In genomic region chr18:5057348-5058012, GRCh38 we compare ENCODE assay signal across 8 cellular contexts.
DNase-seq lines count a peak whose midpoint lies in the region; ATAC-seq and TF ChIP-seq lines count a peak whose summit lies in the region.

No MANE protein-coding gene starts in this region.

- peak overlapping the region; percentile 41; the same call in 1 of the 2 replicates for H3K4me2 ChIP-seq in OCI-LY7 (ENCODE audit: low read length)

- H4K20me1 ChIP-seq in OCI-LY7 (ENCODE audit: insufficient read depth, low read length) = no peaks in the 10 kb centered on the region

- H3K9me3 ChIP-seq in OCI-LY7 (ENCODE audit: low read length) (no peaks in the 10 kb centered on the region), psoas muscle (no peaks in the 10 kb centered on the region)

- CTCF ChIA-PET in OCI-LY7 (lab: Charles Lee; ENCODE audit: unreplicated experiment) = interaction anchor here (0.5 to 1.3 kb wide), 3 partner anchors 34 to 951 kb away, joined by 3 to 4 read pairs (median 4); no protein-coding TSS in a partner anchor

- no peaks in the 10 kb centered on the region for H3K79me2 ChIP-seq in OCI-LY7 (ENCODE audit: insufficient read depth, low read depth, low read length)

- H3K9me2 ChIP-seq in OCI-LY7 (ENCODE audit: insufficient read depth, low read length) = no peaks in the 10 kb centered on the region

- WGBS in psoas muscle, 3 donors = 30 to 36% (median 35%) methylated on average over 9 of the region's 9 CpGs

- POLR2A ChIA-PET in OCI-LY7 (lab: Charles Lee) = interaction anchor here (0.6 to 2.5 kb wide), 2 partner anchors 23 to 1049 kb away, joined by 3 to 6 read pairs; no protein-coding TSS in a partner anchor

- H3K27me3 ChIP-seq in psoas muscle (ENCODE audit: insufficient read depth in 3 of 3, low read length in 2 of 3) = no peaks in the 10 kb centered on the region

- intact Hi-C loops in OCI-LY7 (cut with micrococcal nuclease; ENCODE audit: unreplicated experiment) = loop anchor here (1.0 to 10.0 kb wide), 2 partner anchors 823 to 951 kb away; no protein-coding TSS in a partner anchor
- intact Hi-C loops in head of caudate nucleus (cut with DNase I) = no loop called here
- intact Hi-C loops in psoas muscle (cut with DNase I) = loop anchor here in 1 of 2 donors (10.0 kb wide), 1 partner anchor 953 kb away; no protein-coding TSS in a partner anchor

- H3K4me3 ChIP-seq in OCI-LY7 (ENCODE audit: low read depth, low read length, poor library complexity, severe bottlenecking) (no peak overlapping the region), psoas muscle (no peak overlapping the region)

- H3K36me3 ChIP-seq in OCI-LY7 (ENCODE audit: insufficient read depth, low read length) (no peaks in the 10 kb centered on the region), psoas muscle (ENCODE audit: insufficient read depth in 1 of 2, low read depth in 1 of 2) (no peaks in the 10 kb centered on the region)

- peaks cover 17% of the 10 kb centered on the region for H3K4me1 ChIP-seq in OCI-LY7 (ENCODE audit: insufficient read depth, low read length, poor library complexity, severe bottlenecking)
- H3K4me1 ChIP-seq in psoas muscle = no peaks in the 10 kb centered on the region

- DNase-seq in DMS53 (lab: John Stamatoyannopoulos, UW) (peak; percentile 90), HT1080 (ENCODE audit: low read depth) (peak; percentile 52), OCI-LY7 (ENCODE audit: low spot score) (peak; percentile 74), head of caudate nucleus (peak; percentile 29 to 85 (median 66)), psoas muscle (peak; percentile 28 to 54), occipital lobe (lab: John Stamatoyannopoulos, UW) (no peak)
- peak in 3 of 4 experiments; percentile 5 to 18 (median 8) for DNase-seq in activated naive CD4-positive, alpha-beta T cell (lab: John Stamatoyannopoulos, UW)

- no peak overlapping the region for H3K27ac ChIP-seq in OCI-LY7 (ENCODE audit: low read depth, low read length, poor library complexity, severe bottlenecking)
- no peak overlapping the region for H3K27ac ChIP-seq in psoas muscle

- H2AFZ ChIP-seq in OCI-LY7 (ENCODE audit: low read length) = peak overlapping the region; percentile 85; the same call in 1 of the 2 replicates

- BruUV-seq in OCI-LY7 (replicated peaks; lab: Mats Ljungman, UMichigan) = no TSS peak

- ATAC-seq in GM21367 (IDR thresholded peaks at IDR 0.05; ENCODE audit: unreplicated experiment) (peak; percentile 76), psoas muscle (peak in 2 of 4 donors; percentile 43 to 58)

- TF ChIP-seq CTCF in OCI-LY7 (conservative IDR thresholded peaks at IDR 0.05; ENCODE audit: low read length) (peak; percentile 89), psoas muscle (IDR thresholded peaks at IDR 0.05) (peak; percentile 54)
